8 cellular contexts compared by ENCODE assay signal in genomic region chr15:74907277-74907870, GRCh38.
A peak's percentile ranks its signal among the peaks of the same experiment; 100 is the strongest.
DNase-seq lines count a peak whose midpoint lies in the region; ATAC-seq lines count a peak whose summit lies in the region.

No MANE protein-coding gene starts in this region.

- peaks cover 27% of the 10 kb centered on the region for H3K36me3 Mint-ChIP-seq in activated naive CD8-positive, alpha-beta T cell treated with anti-CD3 and anti-CD28 coated beads, Interleukin-2, amount 50 U/mL, for 24 hours (ENCODE audit: low read depth)
- peaks cover 16% of the 10 kb centered on the region for H3K36me3 Mint-ChIP-seq in stimulated activated memory B cell treated with anti-CD40 and anti-IgM and Interleukin-4, amounts not matched to agents 10 μg/mL and 1 μg/mL and 100 μg/mL, for 72 hours

- H3K27me3 ChIP-seq in iPS-18a (ENCODE audit: control insufficient read depth, insufficient read depth, low read length) = no peaks in the 10 kb centered on the region

- DNase-seq in activated CD4-positive, CD25-positive, alpha-beta regulatory T cell (lab: John Stamatoyannopoulos, UW) = no peak
- no peak for DNase-seq in activated naive CD8-positive, alpha-beta T cell treated with anti-CD3 and anti-CD28 coated beads, Interleukin-2, amount 50 U/mL, for 24 hours
- no peak for DNase-seq in HuH-7 (ENCODE audit: low spot score)
- DNase-seq in COLO668 (lab: John Stamatoyannopoulos, UW; ENCODE audit: unreplicated experiment) = no peak
- no peak for DNase-seq in globus pallidus (ENCODE audit: low spot score)

- no peaks in the 10 kb centered on the region for H3K9me3 Mint-ChIP-seq in activated naive CD8-positive, alpha-beta T cell treated with anti-CD3 and anti-CD28 coated beads, Interleukin-2, amount 50 U/mL, for 24 hours
- no peaks in the 10 kb centered on the region for H3K9me3 Mint-ChIP-seq in stimulated activated memory B cell treated with anti-CD40 and anti-IgM and Interleukin-4, amounts not matched to agents 10 μg/mL and 1 μg/mL and 100 μg/mL, for 72 hours

- H3K9ac ChIP-seq in iPS-18a (ENCODE audit: low read length) = peak overlapping the region; percentile 88

- peak overlapping the region; percentile 94 for H3K27ac Mint-ChIP-seq in activated naive CD8-positive, alpha-beta T cell treated with anti-CD3 and anti-CD28 coated beads, Interleukin-2, amount 50 U/mL, for 24 hours
- peak overlapping the region; percentile 99 for H3K27ac Mint-ChIP-seq in stimulated activated memory B cell treated with anti-CD40 and anti-IgM and Interleukin-4, amounts not matched to agents 10 μg/mL and 1 μg/mL and 100 μg/mL, for 72 hours

- H3K4me1 ChIP-seq in iPS-18a (ENCODE audit: control insufficient read depth, low read depth, low read length) = no peaks in the 10 kb centered on the region

- H3K4me1 Mint-ChIP-seq in activated naive CD8-positive, alpha-beta T cell treated with anti-CD3 and anti-CD28 coated beads, Interleukin-2, amount 50 U/mL, for 24 hours = peaks cover 31% of the 10 kb centered on the region
- peaks cover 31% of the 10 kb centered on the region for H3K4me1 Mint-ChIP-seq in stimulated activated memory B cell treated with anti-CD40 and anti-IgM and Interleukin-4, amounts not matched to agents 10 μg/mL and 1 μg/mL and 100 μg/mL, for 72 hours

- H3K4me3 ChIP-seq in iPS-18a (ENCODE audit: low read length) = peak overlapping the region; percentile 82

- no peaks in the 10 kb centered on the region for H3K9me3 ChIP-seq in iPS-18a (ENCODE audit: control insufficient read depth, low read depth, low read length)

- H3K27me3 Mint-ChIP-seq in activated naive CD8-positive, alpha-beta T cell treated with anti-CD3 and anti-CD28 coated beads, Interleukin-2, amount 50 U/mL, for 24 hours = no peaks in the 10 kb centered on the region
- no peaks in the 10 kb centered on the region for H3K27me3 Mint-ChIP-seq in stimulated activated memory B cell treated with anti-CD40 and anti-IgM and Interleukin-4, amounts not matched to agents 10 μg/mL and 1 μg/mL and 100 μg/mL, for 72 hours

- H3K4me3 Mint-ChIP-seq in activated naive CD8-positive, alpha-beta T cell treated with anti-CD3 and anti-CD28 coated beads, Interleukin-2, amount 50 U/mL, for 24 hours = peak overlapping the region; percentile 94
- peak overlapping the region; percentile 96 for H3K4me3 Mint-ChIP-seq in stimulated activated memory B cell treated with anti-CD40 and anti-IgM and Interleukin-4, amounts not matched to agents 10 μg/mL and 1 μg/mL and 100 μg/mL, for 72 hours

- peak overlapping the region; percentile 67 for H3K27ac ChIP-seq in iPS-18a (ENCODE audit: low read length)

- H3K36me3 ChIP-seq in iPS-18a (ENCODE audit: control insufficient read depth, low read depth, low read length) = peaks cover 31% of the 10 kb centered on the region

- ATAC-seq in activated CD4-positive, CD25-positive, alpha-beta regulatory T cell treated with anti-CD3 and anti-CD28 coated beads, Interleukin-2, amount 50 U/mL, for 24 hours = peak; percentile 16 to 20
- peak; percentile 6 for ATAC-seq in activated naive CD8-positive, alpha-beta T cell treated with anti-CD3 and anti-CD28 coated beads, Interleukin-2, amount 50 U/mL, for 24 hours
- ATAC-seq in stimulated activated memory B cell treated with anti-CD40 and anti-IgM and Interleukin-4, amounts not matched to agents 10 μg/mL and 1 μg/mL and 100 μg/mL, for 72 hours = no peak
